In genomic region chr1:151540021-151540981, GRCh38 we compare ENCODE assay signal across 1 cellular context.
TF ChIP-seq lines count a peak whose summit lies in the region.

A gene with protein sequence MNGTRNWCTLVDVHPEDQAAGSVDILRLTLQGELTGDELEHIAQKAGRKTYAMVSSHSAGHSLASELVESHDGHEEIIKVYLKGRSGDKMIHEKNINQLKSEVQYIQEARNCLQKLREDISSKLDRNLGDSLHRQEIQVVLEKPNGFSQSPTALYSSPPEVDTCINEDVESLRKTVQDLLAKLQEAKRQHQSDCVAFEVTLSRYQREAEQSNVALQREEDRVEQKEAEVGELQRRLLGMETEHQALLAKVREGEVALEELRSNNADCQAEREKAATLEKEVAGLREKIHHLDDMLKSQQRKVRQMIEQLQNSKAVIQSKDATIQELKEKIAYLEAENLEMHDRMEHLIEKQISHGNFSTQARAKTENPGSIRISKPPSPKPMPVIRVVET (plus strand): TSS chr1:151540309. CDS start chr1:151540367, 58 bp downstream.

TF ChIP-seq in HepG2, 621 proteins besides CTCF, POLR2A, EP300 and RAD21 (continued from another document and continues in another):
- TF ChIP-seq SKIL (CRISPR knock-in tag; IDR thresholded peaks at IDR 0.05; ENCODE audit: borderline replicate concordance), result no peak
- peak; percentile 55; the same call in 1 of the 2 replicates for TF ChIP-seq SP2 (CRISPR knock-in tag; IDR thresholded peaks at IDR 0.05)
- TF ChIP-seq ZNF747 (CRISPR knock-in tag; IDR thresholded peaks at IDR 0.05; ENCODE audit: borderline replicate concordance), result no peak
- no peak for TF ChIP-seq ZNF850 (CRISPR knock-in tag; conservative IDR thresholded peaks at IDR 0.05)
- TF ChIP-seq, protein P1, sequence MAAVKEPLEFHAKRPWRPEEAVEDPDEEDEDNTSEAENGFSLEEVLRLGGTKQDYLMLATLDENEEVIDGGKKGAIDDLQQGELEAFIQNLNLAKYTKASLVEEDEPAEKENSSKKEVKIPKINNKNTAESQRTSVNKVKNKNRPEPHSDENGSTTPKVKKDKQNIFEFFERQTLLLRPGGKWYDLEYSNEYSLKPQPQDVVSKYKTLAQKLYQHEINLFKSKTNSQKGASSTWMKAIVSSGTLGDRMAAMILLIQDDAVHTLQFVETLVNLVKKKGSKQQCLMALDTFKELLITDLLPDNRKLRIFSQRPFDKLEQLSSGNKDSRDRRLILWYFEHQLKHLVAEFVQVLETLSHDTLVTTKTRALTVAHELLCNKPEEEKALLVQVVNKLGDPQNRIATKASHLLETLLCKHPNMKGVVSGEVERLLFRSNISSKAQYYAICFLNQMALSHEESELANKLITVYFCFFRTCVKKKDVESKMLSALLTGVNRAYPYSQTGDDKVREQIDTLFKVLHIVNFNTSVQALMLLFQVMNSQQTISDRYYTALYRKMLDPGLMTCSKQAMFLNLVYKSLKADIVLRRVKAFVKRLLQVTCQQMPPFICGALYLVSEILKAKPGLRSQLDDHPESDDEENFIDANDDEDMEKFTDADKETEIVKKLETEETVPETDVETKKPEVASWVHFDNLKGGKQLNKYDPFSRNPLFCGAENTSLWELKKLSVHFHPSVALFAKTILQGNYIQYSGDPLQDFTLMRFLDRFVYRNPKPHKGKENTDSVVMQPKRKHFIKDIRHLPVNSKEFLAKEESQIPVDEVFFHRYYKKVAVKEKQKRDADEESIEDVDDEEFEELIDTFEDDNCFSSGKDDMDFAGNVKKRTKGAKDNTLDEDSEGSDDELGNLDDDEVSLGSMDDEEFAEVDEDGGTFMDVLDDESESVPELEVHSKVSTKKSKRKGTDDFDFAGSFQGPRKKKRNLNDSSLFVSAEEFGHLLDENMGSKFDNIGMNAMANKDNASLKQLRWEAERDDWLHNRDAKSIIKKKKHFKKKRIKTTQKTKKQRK (IDR thresholded peaks at IDR 0.05; ENCODE audit: low read length), result no peak
- TF ChIP-seq, protein P2, sequence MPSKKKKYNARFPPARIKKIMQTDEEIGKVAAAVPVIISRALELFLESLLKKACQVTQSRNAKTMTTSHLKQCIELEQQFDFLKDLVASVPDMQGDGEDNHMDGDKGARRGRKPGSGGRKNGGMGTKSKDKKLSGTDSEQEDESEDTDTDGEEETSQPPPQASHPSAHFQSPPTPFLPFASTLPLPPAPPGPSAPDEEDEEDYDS (CRISPR knock-in tag; IDR thresholded peaks at IDR 0.05), result peak; percentile 100
- peak; percentile 82 for TF ChIP-seq POGZ (CRISPR knock-in tag; IDR thresholded peaks at IDR 0.05)
- no peak for TF ChIP-seq SRSF4 (IDR thresholded peaks at IDR 0.05; ENCODE audit: low read depth, low read length, poor library complexity, severe bottlenecking)
- TF ChIP-seq U2AF2 (IDR thresholded peaks at IDR 0.05; ENCODE audit: low read depth, low read length), result 0 out of 2 replicates have a peak, but pooled peaks have one; percentile 29
- 0 out of 2 replicates have a peak, but pooled peaks have one; percentile 81 for TF ChIP-seq GLI4 (CRISPR knock-in tag; IDR thresholded peaks at IDR 0.05; ENCODE audit: borderline replicate concordance)
- no peak for TF ChIP-seq NFAT5 (CRISPR knock-in tag; IDR thresholded peaks at IDR 0.05)
- no peak for TF ChIP-seq CHD4 (IDR thresholded peaks at IDR 0.05; ENCODE audit: borderline replicate concordance, low read length)
- TF ChIP-seq KMT2B (CRISPR knock-in tag; IDR thresholded peaks at IDR 0.05), result 0 out of 2 replicates have a peak, but pooled peaks have one; percentile 38
- no peak for TF ChIP-seq ZKSCAN8 (CRISPR knock-in tag; IDR thresholded peaks at IDR 0.05; ENCODE audit: borderline replicate concordance)
- TF ChIP-seq ZNF772 (CRISPR knock-in tag; IDR thresholded peaks at IDR 0.05), result peak; percentile 85
- peak; percentile 100 for TF ChIP-seq DR1 (CRISPR knock-in tag; IDR thresholded peaks at IDR 0.05)
- peak; percentile 70 for TF ChIP-seq AGO2 (optimal IDR thresholded peaks at IDR 0.05; ENCODE audit: low read depth, low read length)
- TF ChIP-seq, protein P3, sequence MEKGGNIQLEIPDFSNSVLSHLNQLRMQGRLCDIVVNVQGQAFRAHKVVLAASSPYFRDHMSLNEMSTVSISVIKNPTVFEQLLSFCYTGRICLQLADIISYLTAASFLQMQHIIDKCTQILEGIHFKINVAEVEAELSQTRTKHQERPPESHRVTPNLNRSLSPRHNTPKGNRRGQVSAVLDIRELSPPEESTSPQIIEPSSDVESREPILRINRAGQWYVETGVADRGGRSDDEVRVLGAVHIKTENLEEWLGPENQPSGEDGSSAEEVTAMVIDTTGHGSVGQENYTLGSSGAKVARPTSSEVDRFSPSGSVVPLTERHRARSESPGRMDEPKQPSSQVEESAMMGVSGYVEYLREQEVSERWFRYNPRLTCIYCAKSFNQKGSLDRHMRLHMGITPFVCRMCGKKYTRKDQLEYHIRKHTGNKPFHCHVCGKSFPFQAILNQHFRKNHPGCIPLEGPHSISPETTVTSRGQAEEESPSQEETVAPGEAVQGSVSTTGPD (CRISPR knock-in tag; IDR thresholded peaks at IDR 0.05), result no peak
- 0 out of 2 replicates have a peak, but pooled peaks have one; percentile 78 for TF ChIP-seq ZNF138 (CRISPR knock-in tag; IDR thresholded peaks at IDR 0.05; ENCODE audit: low read depth)
- peak; percentile 68; the same call in 1 of the 2 replicates for TF ChIP-seq GABPB1 (CRISPR knock-in tag; IDR thresholded peaks at IDR 0.05)
- no peak for TF ChIP-seq CBX1 (IDR thresholded peaks at IDR 0.05; ENCODE audit: low read depth)
- TF ChIP-seq, protein P4, sequence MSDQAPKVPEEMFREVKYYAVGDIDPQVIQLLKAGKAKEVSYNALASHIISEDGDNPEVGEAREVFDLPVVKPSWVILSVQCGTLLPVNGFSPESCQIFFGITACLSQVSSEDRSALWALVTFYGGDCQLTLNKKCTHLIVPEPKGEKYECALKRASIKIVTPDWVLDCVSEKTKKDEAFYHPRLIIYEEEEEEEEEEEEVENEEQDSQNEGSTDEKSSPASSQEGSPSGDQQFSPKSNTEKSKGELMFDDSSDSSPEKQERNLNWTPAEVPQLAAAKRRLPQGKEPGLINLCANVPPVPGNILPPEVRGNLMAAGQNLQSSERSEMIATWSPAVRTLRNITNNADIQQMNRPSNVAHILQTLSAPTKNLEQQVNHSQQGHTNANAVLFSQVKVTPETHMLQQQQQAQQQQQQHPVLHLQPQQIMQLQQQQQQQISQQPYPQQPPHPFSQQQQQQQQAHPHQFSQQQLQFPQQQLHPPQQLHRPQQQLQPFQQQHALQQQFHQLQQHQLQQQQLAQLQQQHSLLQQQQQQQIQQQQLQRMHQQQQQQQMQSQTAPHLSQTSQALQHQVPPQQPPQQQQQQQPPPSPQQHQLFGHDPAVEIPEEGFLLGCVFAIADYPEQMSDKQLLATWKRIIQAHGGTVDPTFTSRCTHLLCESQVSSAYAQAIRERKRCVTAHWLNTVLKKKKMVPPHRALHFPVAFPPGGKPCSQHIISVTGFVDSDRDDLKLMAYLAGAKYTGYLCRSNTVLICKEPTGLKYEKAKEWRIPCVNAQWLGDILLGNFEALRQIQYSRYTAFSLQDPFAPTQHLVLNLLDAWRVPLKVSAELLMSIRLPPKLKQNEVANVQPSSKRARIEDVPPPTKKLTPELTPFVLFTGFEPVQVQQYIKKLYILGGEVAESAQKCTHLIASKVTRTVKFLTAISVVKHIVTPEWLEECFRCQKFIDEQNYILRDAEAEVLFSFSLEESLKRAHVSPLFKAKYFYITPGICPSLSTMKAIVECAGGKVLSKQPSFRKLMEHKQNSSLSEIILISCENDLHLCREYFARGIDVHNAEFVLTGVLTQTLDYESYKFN (CRISPR knock-in tag; conservative IDR thresholded peaks at IDR 0.05), result no peak; the same call in none of the 2 replicates
- TF ChIP-seq CCAR2 (optimal IDR thresholded peaks at IDR 0.05; ENCODE audit: low read depth, low read length), result no peak
- TF ChIP-seq ZNF143 (CRISPR knock-in tag; IDR thresholded peaks at IDR 0.05), result no peak
- no peak for TF ChIP-seq ZNF609 (CRISPR knock-in tag; IDR thresholded peaks at IDR 0.05; ENCODE audit: borderline replicate concordance)
- TF ChIP-seq KLF13 (CRISPR knock-in tag; IDR thresholded peaks at IDR 0.05), result no peak
- no peak for TF ChIP-seq JARID2 (CRISPR knock-in tag; IDR thresholded peaks at IDR 0.05; ENCODE audit: insufficient replicate concordance)
- TF ChIP-seq JUNB (CRISPR knock-in tag; IDR thresholded peaks at IDR 0.05; ENCODE audit: borderline replicate concordance), result no peak
- TF ChIP-seq CENPX (CRISPR knock-in tag; IDR thresholded peaks at IDR 0.05), result no peak
- no peak for TF ChIP-seq MEIS1 (CRISPR knock-in tag; IDR thresholded peaks at IDR 0.05; ENCODE audit: borderline replicate concordance)
- peak; percentile 5; the same call in 1 of the 2 replicates for TF ChIP-seq CBX5 (CRISPR knock-in tag; IDR thresholded peaks at IDR 0.05; ENCODE audit: borderline replicate concordance)
- TF ChIP-seq ZNF34 (CRISPR knock-in tag; IDR thresholded peaks at IDR 0.05; ENCODE audit: borderline replicate concordance), result no peak
- no peak for TF ChIP-seq ZNF766 (CRISPR knock-in tag; IDR thresholded peaks at IDR 0.05; ENCODE audit: borderline replicate concordance)
- no peak for TF ChIP-seq ZNF816 (CRISPR knock-in tag; IDR thresholded peaks at IDR 0.05; ENCODE audit: borderline replicate concordance)
